In the genomic region with DNA sequence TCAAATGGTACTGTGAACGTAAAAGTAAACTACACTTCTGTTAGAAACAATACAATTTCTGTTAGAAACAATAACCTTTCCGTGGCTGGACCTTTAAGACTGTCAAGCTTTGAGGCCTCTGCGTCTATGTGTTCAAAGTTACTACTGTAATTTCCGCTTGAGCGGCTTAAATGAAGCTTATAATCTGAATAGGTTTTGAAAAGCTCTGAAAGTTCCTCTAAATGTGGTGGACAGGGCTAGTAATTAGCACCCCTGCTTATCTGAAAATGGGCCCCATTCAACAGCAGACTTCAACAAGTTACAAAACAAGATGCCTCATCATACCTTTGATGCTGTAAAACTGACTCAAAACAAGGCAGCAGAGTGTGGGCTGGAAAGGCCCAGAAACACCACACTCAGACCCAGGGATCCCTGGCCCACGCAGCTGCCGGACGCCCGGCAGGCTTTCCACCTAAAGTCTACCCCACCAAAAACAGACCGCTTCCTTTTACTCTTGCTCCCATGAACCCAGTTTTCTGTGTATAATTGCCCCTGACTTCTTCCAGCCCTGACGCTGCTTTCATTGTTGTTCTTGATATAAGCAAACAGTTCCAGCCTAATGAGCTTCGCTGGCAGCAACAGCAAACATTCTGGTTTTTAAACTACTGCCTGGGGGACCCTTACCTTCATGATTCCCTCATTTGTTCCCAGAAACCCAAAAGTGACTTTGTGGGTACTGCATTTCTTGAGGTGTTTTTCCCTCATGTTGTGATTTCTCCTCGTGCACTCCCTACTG, we compare ENCODE assay signal across 28 cellular contexts.
DNase-seq lines count a peak whose midpoint lies in the region; ATAC-seq, FAIRE-seq and TF ChIP-seq lines count a peak whose summit lies in the region.
"Had no signal": no experiment of that assay in that cellular context is flagged by ENCODE, and none has a peak within 500 bp of the region (broad histone marks: within the 10 kb centered on the region; RNA-seq: fewer than 3 reads in every experiment).

No MANE protein-coding gene starts in this region.

- CTCF ChIA-PET in HEK293 (lab: Yijun Ruan, JAX) = interaction anchor here (0.6 kb wide), 1 partner anchor 50 kb away, joined by 3 read pairs; no protein-coding TSS in a partner anchor

- H2BK12ac ChIP-seq in trophoblast cell (ENCODE audit: low read length) = no peak overlapping the region

- no peak overlapping the region for H3K23ac ChIP-seq in trophoblast cell (ENCODE audit: low read length)

- no peak overlapping the region for H4K91ac ChIP-seq in trophoblast cell (ENCODE audit: low read depth, low read length)

- H4K12ac ChIP-seq in trophoblast cell (ENCODE audit: low read depth, low read length) = no peak overlapping the region

- no peak overlapping the region for H2AFZ ChIP-seq in trophoblast cell (ENCODE audit: insufficient read depth, low read length, poor library complexity)

- TF ChIP-seq CTCF in HEK293 (tag by site-specific recombination; IDR thresholded peaks at IDR 0.05) (no peak), VCaP (conservative IDR thresholded peaks at IDR 0.05) (no peak)

- H3K79me2 ChIP-seq in trophoblast cell (ENCODE audit: control insufficient read depth, insufficient read depth, low read length, poor library complexity) = no peaks in the 10 kb centered on the region

- H3K4me3 ChIP-seq in HEK293 (ENCODE audit: low read depth, low read length) (no peak overlapping the region), trophoblast cell (ENCODE audit: low read depth, low read length) (no peak overlapping the region)
- H3K4me3 ChIP-seq: BLaER1 treated with 17β-estradiol and CSF1 and Interleukin-3, amounts not matched to agents 10 nM and 100 nM; lower lobe of right lung had no signal

- H3K4me1 ChIP-seq in HEK293 (ENCODE audit: control insufficient read depth, insufficient read depth, low read length) (peaks cover 12% of the 10 kb centered on the region), trophoblast cell (ENCODE audit: control insufficient read depth in 1 of 2, insufficient read depth in 2 of 2, low read length in 2 of 2) (peaks cover 8 to 13% of the 10 kb centered on the region in 2 experiments)

- WGBS in trophoblast cell (ENCODE audit: extremely low coverage, insufficient coverage, insufficient read length) = no CpG with 5 or more reads among the region's 13 CpGs

- no peaks in the 10 kb centered on the region for H3K27me3 ChIP-seq in trophoblast cell (ENCODE audit: insufficient read depth, low read length)
- H3K27me3 ChIP-seq: BLaER1 treated with 17β-estradiol and CSF1 and Interleukin-3, amounts not matched to agents 10 nM and 100 nM had no signal

- H3K9ac ChIP-seq in trophoblast cell (ENCODE audit: low read length) = no peak overlapping the region
- H3K9ac ChIP-seq: BLaER1 treated with 17β-estradiol and CSF1 and Interleukin-3, amounts not matched to agents 10 nM and 100 nM had no signal

- H3K27ac ChIP-seq in HEK293 (ENCODE audit: extremely low read depth, low read depth, low read length) (0 out of 2 replicates have a peak overlapping the region, but pooled peaks have one; percentile 16), VCaP (peak overlapping the region; percentile 26), trophoblast cell (ENCODE audit: low read depth, low read length) (no peak overlapping the region)
- H3K27ac ChIP-seq: BLaER1 treated with 17β-estradiol and CSF1 and Interleukin-3, amounts not matched to agents 10 nM and 100 nM; HL-60; lower lobe of right lung had no signal

- no peak overlapping the region for H3K4ac ChIP-seq in trophoblast cell (ENCODE audit: low read depth, low read length)

- H2AK5ac ChIP-seq in trophoblast cell (ENCODE audit: low read length) = no peak overlapping the region

- no peak for FAIRE-seq in HTR-8/SVneo (lab: Jason Lieb, UNC)
- FAIRE-seq: endothelial cell of umbilical vein, GM12892, small intestine, urothelium cell line had no signal

- H3K27ac Mint-ChIP-seq in activated naive CD4-positive, alpha-beta T cell treated with anti-CD3 and anti-CD28 coated beads, Interleukin-2, amount 50 U/mL, for 72 hours = no peak overlapping the region
- H3K27ac Mint-ChIP-seq: activated B cell treated with CpG ODN at 0.5 μM for 24 hours; activated naive CD8-positive, alpha-beta T cell treated with anti-CD3 and anti-CD28 coated beads, Interleukin-2, amount 10 ng/mL, durations not matched to agents 7 days and 5 days; activated T-helper 2 cell treated with anti-CD3 and anti-CD28 coated beads, Interferon-gamma antibody, Interleukin-2, Interleukin-4, amounts not matched to agents 10 μg/mL and 5 μg/mL and 100 μg/mL, durations not matched to agents 14 hours and 24 hours and 36 hours; IgD-negative memory B cell had no signal

- H4K8ac ChIP-seq in trophoblast cell (ENCODE audit: low read depth, low read length) = peak overlapping the region; percentile 33

- H2BK5ac ChIP-seq in trophoblast cell (ENCODE audit: low read depth, low read length, poor library complexity) = no peak overlapping the region

- H3K9me3 ChIP-seq in HEK293 (ENCODE audit: control insufficient read depth, insufficient read depth, low read depth, low read length) (no peaks in the 10 kb centered on the region), trophoblast cell (ENCODE audit: insufficient read depth, low read depth, low read length) (no peaks in the 10 kb centered on the region)
- H3K9me3 ChIP-seq: BLaER1 treated with 17β-estradiol and CSF1 and Interleukin-3, amounts not matched to agents 10 nM and 100 nM; lower lobe of right lung had no signal

- H3K18ac ChIP-seq in trophoblast cell (ENCODE audit: low read length) = no peak overlapping the region

- no peak overlapping the region for H3K14ac ChIP-seq in trophoblast cell (ENCODE audit: low read length)

- no peak for ATAC-seq in activated naive CD4-positive, alpha-beta T cell treated with anti-CD3 and anti-CD28 coated beads, Interleukin-2, amount 50 U/mL, for 72 hours
- ATAC-seq: HCT116, lower lobe of right lung, Right ventricle myocardium inferior had no signal

- peaks cover 1% of the 10 kb centered on the region for H3K79me1 ChIP-seq in trophoblast cell (ENCODE audit: low read length)

- H3K36me3 Mint-ChIP-seq in activated naive CD4-positive, alpha-beta T cell treated with anti-CD3 and anti-CD28 coated beads, Interleukin-2, amount 50 U/mL, for 72 hours = no peaks in the 10 kb centered on the region
- H3K36me3 Mint-ChIP-seq: activated naive CD8-positive, alpha-beta T cell treated with anti-CD3 and anti-CD28 coated beads, Interleukin-2, amount 10 ng/mL, durations not matched to agents 7 days and 5 days had no signal

- POLR2A ChIA-PET in HEK293 (lab: Yijun Ruan, JAX) = no interaction called here

- H3K4me2 ChIP-seq in trophoblast cell (ENCODE audit: low read length) = no peak overlapping the region

- DNase-seq in COR-L47 (lab: John Stamatoyannopoulos, UW) (peak; percentile 45), trophoblast cell (no peak), glomerular visceral epithelial cell (ENCODE audit: extremely low spot score) (no peak), HTR-8/SVneo (ENCODE audit: insufficient read length, low spot score) (no peak)
- DNase-seq in activated naive CD4-positive, alpha-beta T cell treated with anti-CD3 and anti-CD28 coated beads, Interleukin-2, amount 50 U/mL, for 72 hours (ENCODE audit: low spot score in 2 of 2) = no peak
- DNase-seq: activated B cell treated with CpG ODN at 0.5 μM for 24 hours; activated CD4-positive, alpha-beta T cell treated with anti-CD3 and anti-CD28 coated beads, Interleukin-2, amount 50 U/mL, for 4 hours; activated CD8-positive, alpha-beta memory T cell treated with anti-CD3 and anti-CD28 coated beads, Interleukin-2, amount 50 U/mL, for 4 hours; activated naive CD8-positive, alpha-beta T cell treated with anti-CD3 and anti-CD28 coated beads, Interleukin-2, amount 10 ng/mL, durations not matched to agents 7 days and 5 days; kidney glomerular epithelial cell; lower lobe of right lung; NCI-H1105 treated with DMSO at 0.1 percent for 48 hours; NCI-H774; nucleus accumbens; small intestine; stimulated activated CD4-positive, alpha-beta T cell treated with anti-CD3 and anti-CD28 coated beads, Interleukin-2, amount 100 ng/mL, for 24 hours; T-helper 9 cell had no signal

- H2BK120ac ChIP-seq in trophoblast cell (ENCODE audit: insufficient read depth, low read length, poor library complexity) = no peak overlapping the region

- H3K36me3 ChIP-seq in HEK293 (ENCODE audit: control insufficient read depth in 2 of 2, insufficient read depth in 1 of 2, low read length in 2 of 2) (peaks cover 4 to 31% of the 10 kb centered on the region in 2 experiments), trophoblast cell (ENCODE audit: control insufficient read depth in 1 of 2, insufficient read depth in 2 of 2, low read length in 2 of 2) (peaks cover 8 to 13% of the 10 kb centered on the region in 2 experiments)

- H3K9me3 Mint-ChIP-seq in activated naive CD4-positive, alpha-beta T cell treated with anti-CD3 and anti-CD28 coated beads, Interleukin-2, amount 50 U/mL, for 72 hours = no peaks in the 10 kb centered on the region
- H3K9me3 Mint-ChIP-seq: activated B cell treated with CpG ODN at 0.5 μM for 24 hours; activated naive CD8-positive, alpha-beta T cell treated with anti-CD3 and anti-CD28 coated beads, Interleukin-2, amount 10 ng/mL, durations not matched to agents 7 days and 5 days; activated T-helper 2 cell treated with anti-CD3 and anti-CD28 coated beads, Interferon-gamma antibody, Interleukin-2, Interleukin-4, amounts not matched to agents 10 μg/mL and 5 μg/mL and 100 μg/mL, durations not matched to agents 14 hours and 24 hours and 36 hours; IgD-negative memory B cell had no signal

TF ChIP-seq in HEK293, 187 proteins besides CTCF, POLR2A, EP300 and RAD21:
- TF ChIP-seq, protein P1, sequence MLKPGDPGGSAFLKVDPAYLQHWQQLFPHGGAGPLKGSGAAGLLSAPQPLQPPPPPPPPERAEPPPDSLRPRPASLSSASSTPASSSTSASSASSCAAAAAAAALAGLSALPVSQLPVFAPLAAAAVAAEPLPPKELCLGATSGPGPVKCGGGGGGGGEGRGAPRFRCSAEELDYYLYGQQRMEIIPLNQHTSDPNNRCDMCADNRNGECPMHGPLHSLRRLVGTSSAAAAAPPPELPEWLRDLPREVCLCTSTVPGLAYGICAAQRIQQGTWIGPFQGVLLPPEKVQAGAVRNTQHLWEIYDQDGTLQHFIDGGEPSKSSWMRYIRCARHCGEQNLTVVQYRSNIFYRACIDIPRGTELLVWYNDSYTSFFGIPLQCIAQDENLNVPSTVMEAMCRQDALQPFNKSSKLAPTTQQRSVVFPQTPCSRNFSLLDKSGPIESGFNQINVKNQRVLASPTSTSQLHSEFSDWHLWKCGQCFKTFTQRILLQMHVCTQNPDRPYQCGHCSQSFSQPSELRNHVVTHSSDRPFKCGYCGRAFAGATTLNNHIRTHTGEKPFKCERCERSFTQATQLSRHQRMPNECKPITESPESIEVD (tag by site-specific recombination; IDR thresholded peaks at IDR 0.05) = peak; percentile 35; the same call in 1 of the 2 replicates
- TF ChIP-seq SP7 (tag by site-specific recombination; IDR thresholded peaks at IDR 0.05) (peak; percentile 50), ZNF133 (tag by site-specific recombination; IDR thresholded peaks at IDR 0.05) (no peak)
